In the genomic region with DNA sequence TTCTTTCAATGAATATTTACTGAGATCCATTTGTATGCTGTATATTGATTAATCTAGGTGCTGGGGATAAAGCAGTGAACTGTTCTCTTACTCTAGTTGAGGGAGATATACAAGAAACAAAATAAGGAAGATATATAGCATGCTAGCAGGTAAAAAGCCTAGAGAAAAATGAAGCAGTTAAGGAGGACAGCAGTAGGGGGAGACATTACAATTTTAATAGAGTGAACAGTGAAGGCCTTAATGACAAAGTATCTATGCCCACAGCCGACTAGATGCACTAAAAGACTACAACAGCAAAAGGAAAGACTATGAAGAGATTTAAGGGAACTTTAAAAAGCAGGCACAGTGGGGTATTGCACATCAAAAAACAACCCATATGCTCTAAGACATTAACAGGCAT, we compare ENCODE assay signal across 12 cellular contexts.
DNase-seq lines count a peak whose midpoint lies in the region; ATAC-seq and TF ChIP-seq lines count a peak whose summit lies in the region.
"Had no signal": no experiment of that assay in that cellular context is flagged by ENCODE, and none has a peak within 500 bp of the region (broad histone marks: within the 10 kb centered on the region; RNA-seq: fewer than 3 reads in every experiment).

No MANE protein-coding gene starts in this region.

- DNase-seq in Calu3 (no peak), HT-29 (ENCODE audit: low spot score) (peak; percentile 62), RWPE1 (ENCODE audit: low spot score) (no peak), germinal center (ENCODE audit: low spot score) (peak; percentile 3), T-helper 1 cell (no peak)
- DNase-seq in activated naive CD4-positive, alpha-beta T cell treated with anti-CD3 and anti-CD28 coated beads, Interleukin-2, amount 50 U/mL, for 72 hours (ENCODE audit: low spot score in 2 of 2): no peak
- DNase-seq: SHP77 treated with DMSO at 0.1 percent for 48 hours; stimulated activated CD4-positive, alpha-beta T cell treated with anti-CD3 and anti-CD28 coated beads, Interleukin-1b, Interleukin-23, amount 100 ng/mL, for 48 hours; upper lobe of left lung had no signal

- TF ChIP-seq CTCF in Calu3 (IDR thresholded peaks at IDR 0.05; ENCODE audit: unreplicated experiment) (peak; percentile 16), RWPE1 (conservative IDR thresholded peaks at IDR 0.05; ENCODE audit: low read depth) (0 out of 2 replicates have a peak, but pooled peaks have one; percentile 5)

- BruUV-seq in Calu3 (replicated peaks; lab: Mats Ljungman, UMichigan): no TSS peak

- no peak for ATAC-seq in GM18505 (IDR thresholded peaks at IDR 0.05; ENCODE audit: unreplicated experiment)
- no peak for ATAC-seq in GM18861 (IDR thresholded peaks at IDR 0.05; ENCODE audit: unreplicated experiment)
- ATAC-seq in activated naive CD4-positive, alpha-beta T cell treated with anti-CD3 and anti-CD28 coated beads, Interleukin-2, amount 50 U/mL, for 72 hours: no peak

- CTCF ChIA-PET in Calu3 (lab: Charles Lee) (no interaction called here), RWPE1 (lab: Yijun Ruan, JAX) (interaction anchor here (0.6 kb wide), 1 partner anchor 17 kb away, joined by 3 read pairs; no protein-coding TSS in a partner anchor)

- H3K27ac ChIP-seq in RWPE1: no peak overlapping the region
- H3K27ac ChIP-seq: epithelial cell of prostate, upper lobe of left lung had no signal

- no peaks in the 10 kb centered on the region for H3K27me3 Mint-ChIP-seq in Calu3 (ENCODE audit: unreplicated experiment)

- no peaks in the 10 kb centered on the region for H3K4me1 Mint-ChIP-seq in Calu3 (ENCODE audit: low read depth, unreplicated experiment)

- intact Hi-C loops in Calu3 (cut with micrococcal nuclease; ENCODE audit: unreplicated experiment): no loop called here

- no peak overlapping the region for H3K4me3 Mint-ChIP-seq in Calu3 (ENCODE audit: low read depth, unreplicated experiment)

- no peaks in the 10 kb centered on the region for H3K9me3 Mint-ChIP-seq in Calu3 (ENCODE audit: low read depth, unreplicated experiment)
- no peaks in the 10 kb centered on the region for H3K9me3 Mint-ChIP-seq in activated naive CD4-positive, alpha-beta T cell treated with anti-CD3 and anti-CD28 coated beads, Interleukin-2, amount 50 U/mL, for 72 hours

- peaks cover 12% of the 10 kb centered on the region for H3K36me3 Mint-ChIP-seq in Calu3 (ENCODE audit: insufficient read depth, unreplicated experiment)
- H3K36me3 Mint-ChIP-seq in activated naive CD4-positive, alpha-beta T cell treated with anti-CD3 and anti-CD28 coated beads, Interleukin-2, amount 50 U/mL, for 72 hours: peaks cover 0 to 6% of the 10 kb centered on the region in 2 donors

- POLR2A ChIA-PET in RWPE1 (lab: Yijun Ruan, JAX; ENCODE audit: low non-redundant PET): no interaction called here

- no peak overlapping the region for H3K27ac Mint-ChIP-seq in Calu3 (ENCODE audit: unreplicated experiment)
- no peak overlapping the region for H3K27ac Mint-ChIP-seq in activated naive CD4-positive, alpha-beta T cell treated with anti-CD3 and anti-CD28 coated beads, Interleukin-2, amount 50 U/mL, for 72 hours

- TF ChIP-seq POLR2A in GM18505 (IDR thresholded peaks at IDR 0.05; ENCODE audit: borderline replicate concordance, extremely low read depth, insufficient read depth, insufficient read length): no peak

Comparison
In these comparisons a context has a peak if more than half of its experiments do, and no peak if none do; other contexts are left out.
1. DNase-seq: peak in HT-29 (single experiment) and germinal center (single experiment); none in Calu3 (single experiment), RWPE1 (single experiment), T-helper 1 cell (0 of 5) and activated naive CD4-positive, alpha-beta T cell treated with anti-CD3 and anti-CD28 coated beads, Interleukin-2, amount 50 U/mL, for 72 hours (0 of 2).